ENCODE assay signal across 8 cellular contexts in genomic region chr17:15563375-15563857, GRCh38. TPM values are rescaled to one million over a fixed set of nuclear protein-coding genes. Genes with fewer than 3 reads are reported as not detected.
A peak's percentile ranks its signal among the peaks of the same experiment; 100 is the strongest.
DNase-seq lines count a peak whose midpoint lies in the region; ATAC-seq and TF ChIP-seq lines count a peak whose summit lies in the region.
"Not testable (repeated sequence)": the region's sequence is repeated elsewhere in the genome, so short reads cannot be mapped to it uniquely, and the experiment has no call there.

Gene TVP23C (minus strand): TSS chr17:15563483. CDS start chr17:15563448, 35 bp downstream.

- TF ChIP-seq CTCF in AG09319 (IDR thresholded peaks at IDR 0.05; ENCODE audit: low read depth, low read length), result not testable (repeated sequence)

- peak; percentile 80 for ATAC-seq in GM19324 (IDR thresholded peaks at IDR 0.05; ENCODE audit: low FRiP score, unreplicated experiment)
- peak; percentile 89 for ATAC-seq in HG03354 (IDR thresholded peaks at IDR 0.05; ENCODE audit: poor library complexity, severe bottlenecking, unreplicated experiment)

- DNase-seq in AG09319 (ENCODE audit: extremely low read depth, low read depth) (peak; percentile 27), NCI-H82 treated with DMSO at 0.1 percent for 48 hours (lab: John Stamatoyannopoulos, UW; ENCODE audit: unreplicated experiment) (peak; percentile 31), dermis microvascular lymphatic vessel endothelial cell (ENCODE audit: low read depth in 2 of 2) (peak; percentile 82 to 91), left kidney (ENCODE audit: low read depth, low spot score) (peak; percentile 91)
- peak; percentile 65 to 72 for DNase-seq in activated CD4-positive, alpha-beta T cell treated with anti-CD3 and anti-CD28 coated beads, Interleukin-2, amount 50 U/mL, for 48 hours
- DNase-seq in stimulated activated CD4-positive, alpha-beta T cell treated with anti-CD3 and anti-CD28 coated beads, Interleukin-1b, Interleukin-23, amount 100 ng/mL, for 1 hour (ENCODE audit: low read depth in 2 of 2), result peak; percentile 26

RNA-seq across cellular contexts. Expression of gene TVP23C, which starts in this region (rescaled TPM):
- 9.9 and 10.3 TPM in 2 replicates for total RNA-seq in dermis microvascular lymphatic vessel endothelial cell

Comparison
In these comparisons a context has a peak if more than half of its experiments do, and no peak if none do; other contexts are left out.
1. Peak in every context shown above with its lines: DNase-seq and ATAC-seq.
2. DNase-seq: peak in every context shown above with its lines; median percentile 91 in left kidney; 86 in dermis microvascular lymphatic vessel endothelial cell; 68 in activated CD4-positive, alpha-beta T cell treated with anti-CD3 and anti-CD28 coated beads, Interleukin-2, amount 50 U/mL, for 48 hours; 31 in NCI-H82 treated with DMSO at 0.1 percent for 48 hours; 27 in AG09319; 26 in stimulated activated CD4-positive, alpha-beta T cell treated with anti-CD3 and anti-CD28 coated beads, Interleukin-1b, Interleukin-23, amount 100 ng/mL, for 1 hour.